Comparison of ENCODE assay signal across 16 cellular contexts in the genomic region with DNA sequence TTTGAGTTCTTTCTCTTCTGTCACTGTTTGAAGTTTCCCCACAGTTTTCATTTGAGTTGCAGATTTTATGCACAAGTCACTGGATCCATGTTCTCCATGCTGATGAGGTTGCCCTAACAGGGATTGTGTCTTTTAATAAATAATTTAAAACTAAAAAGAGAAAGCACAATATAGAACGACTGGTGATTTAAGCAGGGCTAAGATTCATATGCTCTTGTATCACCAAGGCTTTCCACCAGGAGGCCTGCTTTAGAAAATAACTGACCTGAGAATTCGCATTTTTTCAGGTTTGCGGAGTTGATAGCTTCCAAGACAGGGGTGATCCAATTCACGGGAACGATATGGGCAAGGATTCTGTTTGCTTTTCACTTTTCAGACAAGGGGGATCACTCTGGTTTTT.
DNase-seq lines count a peak whose midpoint lies in the region; ATAC-seq and TF ChIP-seq lines count a peak whose summit lies in the region.
"Had no signal": no experiment of that assay in that cellular context is flagged by ENCODE, and none has a peak within 500 bp of the region (broad histone marks: within the 10 kb centered on the region; RNA-seq: fewer than 3 reads in every experiment).

No MANE protein-coding gene starts in this region.

- no peaks in the 10 kb centered on the region for H4K20me1 ChIP-seq in IMR-90 (ENCODE audit: insufficient read depth, low read length)
- H4K20me1 ChIP-seq: BLaER1 had no signal

- H3K23ac ChIP-seq in IMR-90 (ENCODE audit: low read depth, low read length), result no peak overlapping the region

- no peak overlapping the region for H2BK5ac ChIP-seq in IMR-90 (ENCODE audit: low read depth, low read length, poor library complexity, severe bottlenecking)

- H4K5ac ChIP-seq in IMR-90 (ENCODE audit: low read depth, low read length), result no peak overlapping the region

- H3K14ac ChIP-seq in IMR-90 (replicated peaks; ENCODE audit: low read depth, low read length), result no peak overlapping the region

- POLR2A ChIA-PET in AG04450 (lab: Yijun Ruan, JAX) (no interaction called here), IMR-90 (lab: Charles Lee; ENCODE audit: unreplicated experiment) (no interaction called here)

- no peak overlapping the region for H2BK120ac ChIP-seq in IMR-90 (ENCODE audit: low read depth, low read length)

- H3K27me3 ChIP-seq in AG04450 (ENCODE audit: control insufficient read depth, insufficient read depth, low read length), result no peaks in the 10 kb centered on the region
- H3K27me3 ChIP-seq in IMR-90 (ENCODE audit: control insufficient read depth, insufficient read depth, low read length), result peaks cover 2% of the 10 kb centered on the region; the same call in 1 of the 2 replicates
- no peaks in the 10 kb centered on the region for H3K27me3 ChIP-seq in brain microvascular endothelial cell (replicated peaks)
- H3K27me3 ChIP-seq in iPS-20b (ENCODE audit: insufficient read depth, low read length), result no peaks in the 10 kb centered on the region
- H3K27me3 ChIP-seq: BLaER1, gastroesophageal sphincter, uterus had no signal

- no peak overlapping the region for H3K18ac ChIP-seq in IMR-90 (ENCODE audit: low read depth, low read length)

- CTCF ChIA-PET in AG04450 (lab: Charles Lee) (interaction anchor here (1.2 kb wide), 1 partner anchor 777 kb away, joined by 3 read pairs; no protein-coding TSS in a partner anchor), IMR-90 (lab: Yijun Ruan, JAX) (interaction anchor here (0.8 kb wide), 1 partner anchor 8 kb away, joined by 4 read pairs; no protein-coding TSS in a partner anchor)

- H3K56ac ChIP-seq in IMR-90 (ENCODE audit: extremely low read depth, insufficient read depth, low read length), result no peak overlapping the region

- in situ Hi-C loops in IMR-90 (cut with MboI; ENCODE audit: low sequenced_read_pairs) (no loop called here), brain microvascular endothelial cell (cut with HindIII; ENCODE audit: low pct_ligation_motif_present, low sequenced_read_pairs) (no loop called here)

- H3K4ac ChIP-seq in IMR-90 (ENCODE audit: low read depth, low read length), result no peak overlapping the region

- H3K27ac ChIP-seq in AG04450 (ENCODE audit: low read depth, low read length) (no peak overlapping the region), IMR-90 (ENCODE audit: insufficient read depth, low read length) (no peak overlapping the region), brain microvascular endothelial cell (no peak overlapping the region), iPS-20b (ENCODE audit: low read length) (no peak overlapping the region)
- H3K27ac ChIP-seq: BLaER1, gastroesophageal sphincter, uterus had no signal

- TF ChIP-seq RAD21 in IMR-90 (IDR thresholded peaks at IDR 0.05; ENCODE audit: low read length), result no peak

- BruUV-seq in IMR-90 (replicated peaks; lab: Mats Ljungman, UMichigan), result no TSS peak

- no peak for TF ChIP-seq POLR2A in IMR-90 (IDR thresholded peaks at IDR 0.05; ENCODE audit: low read depth, low read length)

- H2AK5ac ChIP-seq in IMR-90 (ENCODE audit: low read depth, low read length), result no peak overlapping the region

- TF ChIP-seq CTCF in AG04450 (IDR thresholded peaks at IDR 0.05; ENCODE audit: low read depth, low read length) (peak; percentile 36), IMR-90 (conservative IDR thresholded peaks at IDR 0.05; ENCODE audit: low read depth, low read length) (peak; percentile 16; the same call in 1 of the 2 replicates), brain microvascular endothelial cell (IDR thresholded peaks at IDR 0.05; ENCODE audit: low read depth, low read length, missing control alignments) (peak; percentile 37)

- intact Hi-C loops in IMR-90 (cut with micrococcal nuclease), result no loop called here

- H3K36me3 ChIP-seq in IMR-90 (ENCODE audit: control insufficient read depth, insufficient read depth, low read length), result no peaks in the 10 kb centered on the region
- H3K36me3 ChIP-seq in brain microvascular endothelial cell (replicated peaks), result no peaks in the 10 kb centered on the region
- H3K36me3 ChIP-seq in iPS-20b (ENCODE audit: insufficient read depth, low read depth, low read length), result no peaks in the 10 kb centered on the region
- H3K36me3 ChIP-seq: BLaER1, gastroesophageal sphincter, uterus had no signal

- no peak overlapping the region for H3K9ac ChIP-seq in IMR-90 (ENCODE audit: low read depth, low read length)
- H3K9ac ChIP-seq in iPS-20b (ENCODE audit: low read depth, low read length), result no peak overlapping the region
- H3K9ac ChIP-seq: BLaER1 had no signal

- 63% methylated on average over 2 of the region's 5 CpGs; no CpG with 5 or more reads in 1 of the 2 experiments for WGBS in IMR-90 (ENCODE audit: extremely low coverage in 2 of 2, insufficient read length in 1 of 2), 2 experiments

- H4K91ac ChIP-seq in IMR-90 (ENCODE audit: insufficient read depth, low read depth, low read length), result no peak overlapping the region

- H3K9me3 ChIP-seq in AG04450 (ENCODE audit: control insufficient read depth, insufficient read depth, low read length), result no peaks in the 10 kb centered on the region
- H3K9me3 ChIP-seq in IMR-90 (ENCODE audit: control insufficient read depth, insufficient read depth, low read length), result no peaks in the 10 kb centered on the region
- H3K9me3 ChIP-seq in iPS-20b (ENCODE audit: insufficient read depth, low read depth, low read length), result no peaks in the 10 kb centered on the region
- H3K9me3 ChIP-seq: BLaER1, gastroesophageal sphincter, uterus had no signal

- no peaks in the 10 kb centered on the region for H3K4me1 ChIP-seq in IMR-90 (ENCODE audit: control insufficient read depth, insufficient read depth, low read length)
- H3K4me1 ChIP-seq in iPS-20b (ENCODE audit: insufficient read depth, low read length), result peaks cover 8% of the 10 kb centered on the region; the same call in 1 of the 2 replicates
- H3K4me1 ChIP-seq: BLaER1, gastroesophageal sphincter, uterus had no signal

- no peak overlapping the region for H3K4me2 ChIP-seq in IMR-90 (ENCODE audit: low read depth, low read length)
- H3K4me2 ChIP-seq: BLaER1 had no signal

- no peak overlapping the region for H2AK9ac ChIP-seq in IMR-90 (replicated peaks; ENCODE audit: low read depth, low read length, poor library complexity)

- no peaks in the 10 kb centered on the region for H3K9me1 ChIP-seq in IMR-90 (ENCODE audit: insufficient read depth, low read length)

- no peak overlapping the region for H4K8ac ChIP-seq in IMR-90 (ENCODE audit: low read depth in 2 of 2, low read length in 2 of 2)

- dilution Hi-C loops in IMR-90 (cut with HindIII; ENCODE audit: low sequenced_read_pairs, unreplicated experiment), result no loop called here

- H2BK15ac ChIP-seq in IMR-90 (ENCODE audit: low read depth, low read length), result no peak overlapping the region

- no peak overlapping the region for H2BK20ac ChIP-seq in IMR-90 (ENCODE audit: low read depth, low read length)

- no peaks in the 10 kb centered on the region for H3K79me1 ChIP-seq in IMR-90 (ENCODE audit: low read depth in 1 of 2, low read length in 2 of 2)

- no peak overlapping the region for H2AFZ ChIP-seq in IMR-90 (replicated peaks; ENCODE audit: low read length, poor library complexity)

- H3K4me3 ChIP-seq in AG04450 (ENCODE audit: low read depth, low read length) (no peak overlapping the region), IMR-90 (ENCODE audit: insufficient read depth, low read depth, low read length) (no peak overlapping the region), brain microvascular endothelial cell (ENCODE audit: low read depth, low read length) (no peak overlapping the region), iPS-20b (ENCODE audit: low read length) (0 out of 2 replicates have a peak overlapping the region, but pooled peaks have one; percentile 10)
- H3K4me3 ChIP-seq: BLaER1, gastroesophageal sphincter, uterus had no signal

- ATAC-seq in IMR-90 (ENCODE audit: low read depth), result no peak
- no peak for ATAC-seq in GM21390 (IDR thresholded peaks at IDR 0.05; ENCODE audit: unreplicated experiment)
- ATAC-seq in HG02938 (IDR thresholded peaks at IDR 0.05; ENCODE audit: unreplicated experiment), result no peak
- ATAC-seq: gastroesophageal sphincter had no signal

- DNase-seq in AG04450 (ENCODE audit: low read depth, low spot score) (no peak), IMR-90 (no peak), brain microvascular endothelial cell (no peak), NCI-H524 treated with DMSO at 0.1 percent for 48 hours (lab: John Stamatoyannopoulos, UW) (no peak), amniotic stem cell (lab: John Stamatoyannopoulos, UW) (no peak)
- DNase-seq: activated CD4-positive, alpha-beta T cell treated with anti-CD3 and anti-CD28 coated beads, Interleukin-2, amount 50 U/mL, for 1 hour; activated T-cell treated with anti-CD3 and anti-CD28 coated beads, Interleukin-2, amount 50 U/mL, for 48 hours; amygdala; NCI-H2227 treated with DMSO at 0.1 percent for 48 hours; stimulated activated naive CD4-positive, alpha-beta T cell treated with Interleukin-2 at 50 U/mL for 16 hours; uterus had no signal

TF ChIP-seq in IMR-90, 13 proteins besides CTCF, POLR2A, EP300 and RAD21 (continues in another document):
- no peak for TF ChIP-seq BHLHE40 (IDR thresholded peaks at IDR 0.05; ENCODE audit: low read depth, low read length)
- TF ChIP-seq MAZ (IDR thresholded peaks at IDR 0.05; ENCODE audit: borderline replicate concordance, low read depth, low read length), result no peak
- no peak for TF ChIP-seq SMC3 (IDR thresholded peaks at IDR 0.05; ENCODE audit: low read depth, low read length)
- no peak for TF ChIP-seq FOS (IDR thresholded peaks at IDR 0.05; ENCODE audit: low read depth, low read length)
- TF ChIP-seq, protein P1, sequence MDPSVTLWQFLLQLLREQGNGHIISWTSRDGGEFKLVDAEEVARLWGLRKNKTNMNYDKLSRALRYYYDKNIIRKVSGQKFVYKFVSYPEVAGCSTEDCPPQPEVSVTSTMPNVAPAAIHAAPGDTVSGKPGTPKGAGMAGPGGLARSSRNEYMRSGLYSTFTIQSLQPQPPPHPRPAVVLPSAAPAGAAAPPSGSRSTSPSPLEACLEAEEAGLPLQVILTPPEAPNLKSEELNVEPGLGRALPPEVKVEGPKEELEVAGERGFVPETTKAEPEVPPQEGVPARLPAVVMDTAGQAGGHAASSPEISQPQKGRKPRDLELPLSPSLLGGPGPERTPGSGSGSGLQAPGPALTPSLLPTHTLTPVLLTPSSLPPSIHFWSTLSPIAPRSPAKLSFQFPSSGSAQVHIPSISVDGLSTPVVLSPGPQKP (IDR thresholded peaks at IDR 0.05; ENCODE audit: borderline replicate concordance, low read depth, low read length), result no peak
- no peak for TF ChIP-seq RFX5 (IDR thresholded peaks at IDR 0.05; ENCODE audit: low read depth, low read length)
- no peak for TF ChIP-seq MAFK (IDR thresholded peaks at IDR 0.05; ENCODE audit: low read depth, low read length)
- TF ChIP-seq CEBPB (IDR thresholded peaks at IDR 0.05; ENCODE audit: low read depth, low read length), result no peak
- TF ChIP-seq CHD1 (IDR thresholded peaks at IDR 0.05; ENCODE audit: low read depth, low read length), result no peak
